In genomic region chr3:30675006-30675405, GRCh38 we compare ENCODE assay signal across 24 cellular contexts.
DNase-seq lines count a peak whose midpoint lies in the region; ATAC-seq lines count a peak whose summit lies in the region.
"Had no signal": no experiment of that assay in that cellular context is flagged by ENCODE, and none has a peak within 500 bp of the region (broad histone marks: within the 10 kb centered on the region; RNA-seq: fewer than 3 reads in every experiment).

No MANE protein-coding gene starts in this region.

- no peak overlapping the region for H3K4me3 Mint-ChIP-seq in activated CD4-positive, alpha-beta memory T cell treated with anti-CD3 and anti-CD28 coated beads for 36 hours
- H3K4me3 Mint-ChIP-seq in activated CD4-positive, alpha-beta memory T cell treated with anti-CD3 and anti-CD28 coated beads, Interleukin-2, amount 10 ng/mL, durations not matched to agents 7 days and 5 days: no peak overlapping the region
- peak overlapping the region in 1 of 4 donors; percentile 76 for H3K4me3 Mint-ChIP-seq in CD4-positive, CD25-positive, alpha-beta regulatory T cell
- peak overlapping the region; percentile 34 for H3K4me3 Mint-ChIP-seq in activated T-helper 1 cell treated with anti-CD3 and anti-CD28 coated beads, Interleukin-12 subunit alpha, Interleukin-12 subunit beta, Interleukin-2, Interleukin-4 antibody, amounts not matched to agents 30 ng/mL and 10 ng/mL and 1 ng/mL, durations not matched to agents 14 hours and 24 hours and 36 hours
- H3K4me3 Mint-ChIP-seq in memory B cell: no peak overlapping the region

- no peaks in the 10 kb centered on the region for H3K27me3 ChIP-seq in CD4-positive, CD25-positive, alpha-beta regulatory T cell (ENCODE audit: control insufficient read depth, insufficient read depth, low read length)
- H3K27me3 ChIP-seq: adrenal gland, BLaER1, brain microvascular endothelial cell, gastroesophageal sphincter, pancreas, right atrium auricular region had no signal

- intact Hi-C loops in activated CD4-positive, alpha-beta memory T cell treated with anti-CD3 and anti-CD28 coated beads for 36 hours (cut with micrococcal nuclease): no loop called here
- intact Hi-C loops in activated T-helper 1 cell treated with anti-CD3 and anti-CD28 coated beads, Interleukin-12 subunit alpha, Interleukin-12 subunit beta, Interleukin-2, Interleukin-4 antibody, amounts not matched to agents 30 ng/mL and 10 ng/mL and 1 ng/mL, durations not matched to agents 14 hours and 24 hours and 36 hours (cut with micrococcal nuclease): no loop called here

- no peak for DNase-seq in activated CD4-positive, alpha-beta memory T cell treated with anti-CD3 and anti-CD28 coated beads for 36 hours
- no peak for DNase-seq in activated CD4-positive, alpha-beta memory T cell treated with anti-CD3 and anti-CD28 coated beads, Interleukin-2, amount 10 ng/mL, durations not matched to agents 7 days and 5 days
- no peak for DNase-seq in CD4-positive, CD25-positive, alpha-beta regulatory T cell
- no peak for DNase-seq in activated T-helper 1 cell treated with anti-CD3 and anti-CD28 coated beads, Interleukin-12 subunit alpha, Interleukin-12 subunit beta, Interleukin-2, Interleukin-4 antibody, amounts not matched to agents 30 ng/mL and 10 ng/mL and 1 ng/mL, durations not matched to agents 14 hours and 24 hours and 36 hours (ENCODE audit: low spot score)
- DNase-seq in memory B cell (ENCODE audit: low spot score in 2 of 2): no peak
- no peak for DNase-seq in activated gamma-delta T cell (lab: John Stamatoyannopoulos, UW)
- no peak for DNase-seq in occipital lobe (lab: John Stamatoyannopoulos, UW)
- DNase-seq: activated CD4-positive, alpha-beta T cell treated with anti-CD3 and anti-CD28 coated beads for 1 hour; adrenal gland; brain microvascular endothelial cell; GM23248; islet precursor cell; Kasumi-1; mammary epithelial cell; NCI-H1048; NCI-H187; NCI-H774; pancreas; trophoblast cell had no signal

- CTCF ChIA-PET in activated CD4-positive, alpha-beta memory T cell treated with anti-CD3 and anti-CD28 coated beads for 36 hours (lab: Charles Lee): interaction anchor here (0.7 to 1.4 kb wide), 2 partner anchors 43 to 356 kb away, joined by 3 read pairs; no protein-coding TSS in a partner anchor
- CTCF ChIA-PET in activated CD4-positive, alpha-beta memory T cell treated with anti-CD3 and anti-CD28 coated beads, Interleukin-2, amount 10 ng/mL, durations not matched to agents 7 days and 5 days (lab: Charles Lee): interaction anchor here (2.0 kb wide), 1 partner anchor 18 kb away, joined by 6 read pairs; no protein-coding TSS in a partner anchor

- peaks cover 84% of the 10 kb centered on the region for H3K4me1 Mint-ChIP-seq in activated CD4-positive, alpha-beta memory T cell treated with anti-CD3 and anti-CD28 coated beads for 36 hours (ENCODE audit: low read depth)
- peaks cover 74% of the 10 kb centered on the region for H3K4me1 Mint-ChIP-seq in activated CD4-positive, alpha-beta memory T cell treated with anti-CD3 and anti-CD28 coated beads, Interleukin-2, amount 10 ng/mL, durations not matched to agents 7 days and 5 days
- peaks cover 36 to 94% (median 63%) of the 10 kb centered on the region in 4 donors for H3K4me1 Mint-ChIP-seq in CD4-positive, CD25-positive, alpha-beta regulatory T cell
- peaks cover 87% of the 10 kb centered on the region for H3K4me1 Mint-ChIP-seq in activated T-helper 1 cell treated with anti-CD3 and anti-CD28 coated beads, Interleukin-12 subunit alpha, Interleukin-12 subunit beta, Interleukin-2, Interleukin-4 antibody, amounts not matched to agents 30 ng/mL and 10 ng/mL and 1 ng/mL, durations not matched to agents 14 hours and 24 hours and 36 hours (ENCODE audit: low read depth)
- H3K4me1 Mint-ChIP-seq in memory B cell: peaks cover 39% of the 10 kb centered on the region

- H3K9me3 Mint-ChIP-seq in activated CD4-positive, alpha-beta memory T cell treated with anti-CD3 and anti-CD28 coated beads for 36 hours: no peaks in the 10 kb centered on the region
- H3K9me3 Mint-ChIP-seq in activated CD4-positive, alpha-beta memory T cell treated with anti-CD3 and anti-CD28 coated beads, Interleukin-2, amount 10 ng/mL, durations not matched to agents 7 days and 5 days: no peaks in the 10 kb centered on the region
- peaks cover 0 to 4% (median 0%) of the 10 kb centered on the region in 7 donors for H3K9me3 Mint-ChIP-seq in CD4-positive, CD25-positive, alpha-beta regulatory T cell
- peaks cover 7% of the 10 kb centered on the region for H3K9me3 Mint-ChIP-seq in activated T-helper 1 cell treated with anti-CD3 and anti-CD28 coated beads, Interleukin-12 subunit alpha, Interleukin-12 subunit beta, Interleukin-2, Interleukin-4 antibody, amounts not matched to agents 30 ng/mL and 10 ng/mL and 1 ng/mL, durations not matched to agents 14 hours and 24 hours and 36 hours
- H3K9me3 Mint-ChIP-seq in memory B cell: no peaks in the 10 kb centered on the region

- ATAC-seq in CD4-positive, CD25-positive, alpha-beta regulatory T cell (ENCODE audit: low read depth in 2 of 2): no peak
- no peak for ATAC-seq in memory B cell (ENCODE audit: low read depth)
- ATAC-seq in GM21447 (IDR thresholded peaks at IDR 0.05; ENCODE audit: unreplicated experiment): no peak
- ATAC-seq: gastroesophageal sphincter, pancreas, SK-N-SH treated with all-trans-retinoic acid at 6 μM for 48 hours had no signal

- no peak overlapping the region for H3K4me3 ChIP-seq in CD4-positive, CD25-positive, alpha-beta regulatory T cell (ENCODE audit: low read depth, low read length)
- H3K4me3 ChIP-seq: adrenal gland, BLaER1, gastroesophageal sphincter, GM23248, pancreas, right atrium auricular region had no signal

- peak overlapping the region; percentile 39 for H3K27ac Mint-ChIP-seq in activated CD4-positive, alpha-beta memory T cell treated with anti-CD3 and anti-CD28 coated beads for 36 hours
- no peak overlapping the region for H3K27ac Mint-ChIP-seq in activated CD4-positive, alpha-beta memory T cell treated with anti-CD3 and anti-CD28 coated beads, Interleukin-2, amount 10 ng/mL, durations not matched to agents 7 days and 5 days
- H3K27ac Mint-ChIP-seq in CD4-positive, CD25-positive, alpha-beta regulatory T cell: peak overlapping the region; percentile 27 to 82 (median 80)
- peak overlapping the region; percentile 10 for H3K27ac Mint-ChIP-seq in activated T-helper 1 cell treated with anti-CD3 and anti-CD28 coated beads, Interleukin-12 subunit alpha, Interleukin-12 subunit beta, Interleukin-2, Interleukin-4 antibody, amounts not matched to agents 30 ng/mL and 10 ng/mL and 1 ng/mL, durations not matched to agents 14 hours and 24 hours and 36 hours
- H3K27ac Mint-ChIP-seq in memory B cell: peak overlapping the region; percentile 93

- H3K27ac ChIP-seq in CD4-positive, CD25-positive, alpha-beta regulatory T cell (ENCODE audit: insufficient read depth, low read length, poor library complexity, severe bottlenecking): no peak overlapping the region
- H3K27ac ChIP-seq: adrenal gland, BLaER1, brain microvascular endothelial cell, GM23248, pancreas, right atrium auricular region had no signal

- H3K9me3 ChIP-seq in CD4-positive, CD25-positive, alpha-beta regulatory T cell (ENCODE audit: control insufficient read depth in 2 of 2, low read length in 2 of 2): no peaks in the 10 kb centered on the region
- H3K9me3 ChIP-seq: adrenal gland, BLaER1, gastroesophageal sphincter, pancreas, right atrium auricular region had no signal

- peaks cover 16% of the 10 kb centered on the region for H3K4me1 ChIP-seq in CD4-positive, CD25-positive, alpha-beta regulatory T cell (ENCODE audit: control insufficient read depth, insufficient read depth, low read length, poor library complexity, severe bottlenecking)
- H3K4me1 ChIP-seq: pancreas had no signal

- POLR2A ChIA-PET in activated CD4-positive, alpha-beta memory T cell treated with anti-CD3 and anti-CD28 coated beads for 36 hours (lab: Charles Lee): no interaction called here
- POLR2A ChIA-PET in activated CD4-positive, alpha-beta memory T cell treated with anti-CD3 and anti-CD28 coated beads, Interleukin-2, amount 10 ng/mL, durations not matched to agents 7 days and 5 days (lab: Charles Lee): no interaction called here

- H3K36me3 Mint-ChIP-seq in activated CD4-positive, alpha-beta memory T cell treated with anti-CD3 and anti-CD28 coated beads for 36 hours: peaks cover 81% of the 10 kb centered on the region
- peaks cover 96% of the 10 kb centered on the region for H3K36me3 Mint-ChIP-seq in activated CD4-positive, alpha-beta memory T cell treated with anti-CD3 and anti-CD28 coated beads, Interleukin-2, amount 10 ng/mL, durations not matched to agents 7 days and 5 days (ENCODE audit: low read depth)
- H3K36me3 Mint-ChIP-seq in CD4-positive, CD25-positive, alpha-beta regulatory T cell: peaks cover 81% of the 10 kb centered on the region
- peaks cover 86% of the 10 kb centered on the region for H3K36me3 Mint-ChIP-seq in activated T-helper 1 cell treated with anti-CD3 and anti-CD28 coated beads, Interleukin-12 subunit alpha, Interleukin-12 subunit beta, Interleukin-2, Interleukin-4 antibody, amounts not matched to agents 30 ng/mL and 10 ng/mL and 1 ng/mL, durations not matched to agents 14 hours and 24 hours and 36 hours (ENCODE audit: low read depth)
- H3K36me3 Mint-ChIP-seq in memory B cell: peaks cover 71% of the 10 kb centered on the region

- H3K27me3 Mint-ChIP-seq in activated CD4-positive, alpha-beta memory T cell treated with anti-CD3 and anti-CD28 coated beads for 36 hours: no peaks in the 10 kb centered on the region
- H3K27me3 Mint-ChIP-seq in activated CD4-positive, alpha-beta memory T cell treated with anti-CD3 and anti-CD28 coated beads, Interleukin-2, amount 10 ng/mL, durations not matched to agents 7 days and 5 days: no peaks in the 10 kb centered on the region
- H3K27me3 Mint-ChIP-seq in CD4-positive, CD25-positive, alpha-beta regulatory T cell: no peaks in the 10 kb centered on the region
- H3K27me3 Mint-ChIP-seq in activated T-helper 1 cell treated with anti-CD3 and anti-CD28 coated beads, Interleukin-12 subunit alpha, Interleukin-12 subunit beta, Interleukin-2, Interleukin-4 antibody, amounts not matched to agents 30 ng/mL and 10 ng/mL and 1 ng/mL, durations not matched to agents 14 hours and 24 hours and 36 hours (ENCODE audit: insufficient read depth): no peaks in the 10 kb centered on the region
- H3K27me3 Mint-ChIP-seq in memory B cell: no peaks in the 10 kb centered on the region

- H3K36me3 ChIP-seq in CD4-positive, CD25-positive, alpha-beta regulatory T cell (ENCODE audit: control insufficient read depth, insufficient read depth, low read length): peaks cover 92% of the 10 kb centered on the region
